28 cellular contexts compared by ENCODE assay signal in genomic region chr13:80903911-80904310, GRCh38.
"Had no signal": no experiment of that assay in that cellular context is flagged by ENCODE, and none has a peak within 500 bp of the region (broad histone marks: within the 10 kb centered on the region; RNA-seq: fewer than 3 reads in every experiment).

No MANE protein-coding gene starts in this region.

- H3K27me3 ChIP-seq: hepatocyte, left lung, ovary, right atrium auricular region, right lobe of liver, stomach, testis, thyroid gland, transverse colon, upper lobe of left lung, vagina had no signal

- H3K9me3 Mint-ChIP-seq: mesothelial cell of epicardium, naive B cell, natural killer cell, nephron progenitor cell had no signal

- H3K36me3 Mint-ChIP-seq: mesothelial cell of epicardium; naive B cell; natural killer cell; stimulated activated naive B cell treated with anti-CD40 and anti-IgM and Interleukin-4, amounts not matched to agents 10 μg/mL and 1 μg/mL and 100 μg/mL, for 72 hours had no signal

- H3K27ac ChIP-seq: left lung, lower lobe of right lung, ovary, right atrium auricular region, right lobe of liver, skin epidermis, stomach, testis, thyroid gland, transverse colon, upper lobe of left lung, vagina had no signal

- H3K36me3 ChIP-seq: left lung, lower lobe of right lung, ovary, right atrium auricular region, right lobe of liver, stomach, thyroid gland, transverse colon, upper lobe of left lung, vagina had no signal

- ATAC-seq: left colon; left lung; lower lobe of right lung; natural killer cell; right lobe of liver; stimulated activated naive B cell treated with anti-CD40 and anti-IgM and Interleukin-4, amounts not matched to agents 10 μg/mL and 1 μg/mL and 100 μg/mL, for 72 hours; stimulated activated naive CD8-positive, alpha-beta T cell treated with anti-CD3 and anti-CD28 coated beads, Interleukin-15, Interleukin-2, amounts not matched to agents 100 U/mL and 50 U/mL, for 24 hours had no signal

- H3K27me3 Mint-ChIP-seq: naive B cell; progenitor cell of endocrine pancreas; stimulated activated naive B cell treated with anti-CD40 and anti-IgM and Interleukin-4, amounts not matched to agents 10 μg/mL and 1 μg/mL and 100 μg/mL, for 72 hours had no signal

- H3K9me3 ChIP-seq: left lung, lower lobe of right lung, ovary, right atrium auricular region, right lobe of liver, stomach, testis, thyroid gland, transverse colon, upper lobe of left lung, vagina had no signal

- H3K4me1 Mint-ChIP-seq: naive B cell; natural killer cell; nephron progenitor cell; stimulated activated naive B cell treated with anti-CD40 and anti-IgM and Interleukin-4, amounts not matched to agents 10 μg/mL and 1 μg/mL and 100 μg/mL, for 72 hours had no signal

- H3K4me3 ChIP-seq: hepatocyte, left lung, lower lobe of right lung, ovary, right atrium auricular region, right lobe of liver, skin epidermis, stomach, testis, thyroid gland, transverse colon, upper lobe of left lung, vagina had no signal

- H3K4me2 ChIP-seq: hepatocyte had no signal

- FAIRE-seq: keratinocyte had no signal

- H3K4me3 Mint-ChIP-seq: mesothelial cell of epicardium; naive B cell; natural killer cell; nephron progenitor cell; stimulated activated naive B cell treated with anti-CD40 and anti-IgM and Interleukin-4, amounts not matched to agents 10 μg/mL and 1 μg/mL and 100 μg/mL, for 72 hours had no signal

- H3K4me1 ChIP-seq: left lung, lower lobe of right lung, right lobe of liver, stomach, testis, thyroid gland, transverse colon, upper lobe of left lung had no signal

- DNase-seq: left colon; left lung; lower lobe of right lung; mammary epithelial cell; mesendoderm; naive B cell; natural killer cell; nephron progenitor cell; ovary; right lobe of liver; stimulated activated CD4-positive, alpha-beta T cell treated with anti-CD3 and anti-CD28 coated beads, Interleukin-12 subunit alpha, Interleukin-12 subunit beta, amount 100 ng/mL, for 4 hours; stimulated activated CD4-positive, alpha-beta T cell treated with anti-CD3 and anti-CD28 coated beads, Interleukin-15, amount 100 ng/mL, for 24 hours; stimulated activated CD4-positive, alpha-beta T cell treated with anti-CD3 and anti-CD28 coated beads, Interleukin-2, amount 100 ng/mL, for 24 hours; stimulated activated CD4-positive, alpha-beta T cell treated with anti-CD3 and anti-CD28 coated beads, Interleukin-4, amount 100 ng/mL, for 1 hour; stimulated activated naive B cell treated with anti-CD40 and anti-IgM and Interleukin-4, amounts not matched to agents 10 μg/mL and 1 μg/mL and 100 μg/mL, for 72 hours; stimulated activated naive CD8-positive, alpha-beta T cell treated with anti-CD3 and anti-CD28 coated beads, Interleukin-15, Interleukin-2, amounts not matched to agents 100 U/mL and 50 U/mL, for 24 hours; stomach; testis; thyroid gland; transverse colon; upper lobe of left lung had no signal

- H2AFZ ChIP-seq: hepatocyte had no signal
